10 cellular contexts compared by ENCODE assay signal in genomic region chr19:44746616-44746945, GRCh38. TPM values are rescaled to one million over a fixed set of nuclear protein-coding genes. Genes with fewer than 3 reads are reported as not detected.
A peak's percentile ranks its signal among the peaks of the same experiment; 100 is the strongest.
DNase-seq lines count a peak whose midpoint lies in the region; ATAC-seq, FAIRE-seq and TF ChIP-seq lines count a peak whose summit lies in the region.
"Had no signal": no experiment of that assay in that cellular context is flagged by ENCODE, and none has a peak within 500 bp of the region (broad histone marks: within the 10 kb centered on the region; RNA-seq: fewer than 3 reads in every experiment).

No MANE protein-coding gene starts in this region.

- no peak for TF ChIP-seq CTCF in CD14-positive monocyte (IDR thresholded peaks at IDR 0.05)
- no peak for TF ChIP-seq CTCF in OCI-LY3 (IDR thresholded peaks at IDR 0.05; ENCODE audit: low read depth, low read length)
- TF ChIP-seq CTCF in endodermal cell (conservative IDR thresholded peaks at IDR 0.05): no peak
- TF ChIP-seq CTCF in pancreas (IDR thresholded peaks at IDR 0.05): no peak

- peak overlapping the region; percentile 27 for H3K27ac ChIP-seq in OCI-LY3 (ENCODE audit: low read length)
- no peak overlapping the region for H3K27ac ChIP-seq in endodermal cell (ENCODE audit: low read depth, low read length)
- peak overlapping the region; percentile 25 to 93 (median 81) for H3K27ac ChIP-seq in pancreas

- H3K9ac ChIP-seq in OCI-LY3 (ENCODE audit: low read length) (peak overlapping the region; percentile 75), endodermal cell (ENCODE audit: extremely low read depth, low read length, poor library complexity, severe bottlenecking) (no peak overlapping the region)

- intact Hi-C loops in CD14-positive monocyte (cut with micrococcal nuclease): no loop called here
- intact Hi-C loops in pancreas (cut with DNase I): no loop called here

- H3K4me3 ChIP-seq in OCI-LY3 (ENCODE audit: low read length) (peak overlapping the region; percentile 85), endodermal cell (ENCODE audit: low read length) (no peak overlapping the region), pancreas (peak overlapping the region in 1 of 4 donors; percentile 80)

- H3K4me3 Mint-ChIP-seq in CD14-positive monocyte (peak overlapping the region; percentile 82 to 84), endodermal cell (peak overlapping the region; percentile 59)

- H3K36me3 ChIP-seq in OCI-LY3 (replicated peaks; ENCODE audit: low read depth, low read length) (peaks cover 22% of the 10 kb centered on the region), endodermal cell (ENCODE audit: control insufficient read depth, insufficient read depth, low read length) (no peaks in the 10 kb centered on the region), pancreas (no peaks in the 10 kb centered on the region)

- ATAC-seq in pancreas (no peak), HG03565 (IDR thresholded peaks at IDR 0.05; ENCODE audit: unreplicated experiment) (no peak)

- no peak for FAIRE-seq in pancreas (lab: Jason Lieb, UNC)

- no peaks in the 10 kb centered on the region for H3K9me3 ChIP-seq in OCI-LY3 (ENCODE audit: insufficient read depth, low read length)
- no peaks in the 10 kb centered on the region for H3K9me3 ChIP-seq in endodermal cell (ENCODE audit: control insufficient read depth, low read length)
- H3K9me3 ChIP-seq in pancreas: no peaks in the 10 kb centered on the region

- no peaks in the 10 kb centered on the region for H4K20me1 ChIP-seq in OCI-LY3 (ENCODE audit: insufficient read depth, low read length)

- peaks cover 22 to 25% of the 10 kb centered on the region in 2 donors for H3K36me3 Mint-ChIP-seq in CD14-positive monocyte
- no peaks in the 10 kb centered on the region for H3K36me3 Mint-ChIP-seq in endodermal cell (ENCODE audit: low read depth)

- no peak for DNase-seq in CD14-positive monocyte (ENCODE audit: low spot score)
- no peak for DNase-seq in endodermal cell
- DNase-seq in pancreas: peak in 2 of 6 donors; percentile 25 to 27
- no peak for DNase-seq in kidney tubule cell (ENCODE audit: low spot score)
- DNase-seq in AG08395 (ENCODE audit: low spot score): no peak
- no peak for DNase-seq in activated CD8-positive, alpha-beta memory T cell treated with anti-CD3 and anti-CD28 coated beads, Interleukin-2, amount 50 U/mL, for 48 hours
- DNase-seq: NCI-H446 treated with DMSO at 0.1 percent for 48 hours had no signal

- H3K4me1 ChIP-seq in OCI-LY3 (ENCODE audit: low read length) (peaks cover 36% of the 10 kb centered on the region), endodermal cell (ENCODE audit: control insufficient read depth, insufficient read depth, low read length) (no peaks in the 10 kb centered on the region), pancreas (peaks cover 22 to 45% (median 27%) of the 10 kb centered on the region in 3 donors)

- WGBS in endodermal cell (ENCODE audit: insufficient coverage in 1 of 2, insufficient read length in 1 of 2), 2 experiments: 68% methylated on average over 5 of the region's 5 CpGs; no CpG with 5 or more reads in 1 of the 2 experiments
- WGBS in pancreas, 2 donors: 80 to 81% methylated on average over 5 of the region's 5 CpGs

- peaks cover 0 to 2% (median 0%) of the 10 kb centered on the region in 7 donors for H3K9me3 Mint-ChIP-seq in CD14-positive monocyte
- H3K9me3 Mint-ChIP-seq in endodermal cell: no peaks in the 10 kb centered on the region

- H3K27me3 ChIP-seq in OCI-LY3 (ENCODE audit: low read depth, low read length) (peaks cover 15% of the 10 kb centered on the region), endodermal cell (ENCODE audit: control insufficient read depth, insufficient read depth, low read length, poor library complexity, severe bottlenecking) (peaks cover 41% of the 10 kb centered on the region), pancreas (no peaks in the 10 kb centered on the region)

- peaks cover 36% of the 10 kb centered on the region for H3K79me2 ChIP-seq in OCI-LY3 (ENCODE audit: low read length)

- H3K4me1 Mint-ChIP-seq in CD14-positive monocyte (peaks cover 81% of the 10 kb centered on the region), endodermal cell (peaks cover 6% of the 10 kb centered on the region)

- peaks cover 4 to 9% (median 7%) of the 10 kb centered on the region in 3 donors for H3K27me3 Mint-ChIP-seq in CD14-positive monocyte (ENCODE audit: low read depth in 3 of 3)
- H3K27me3 Mint-ChIP-seq in endodermal cell (ENCODE audit: insufficient read depth): peaks cover 66% of the 10 kb centered on the region

- H3K27ac Mint-ChIP-seq in CD14-positive monocyte: peak overlapping the region; percentile 91 to 100 (median 99)
- H3K27ac Mint-ChIP-seq in endodermal cell: no peak overlapping the region

- no peak overlapping the region for H2AFZ ChIP-seq in OCI-LY3 (ENCODE audit: low read depth, low read length)

- peak overlapping the region; percentile 87 for H3K4me2 ChIP-seq in OCI-LY3 (ENCODE audit: low read length)

RNA-seq across cellular contexts. Expression of gene BCL3, which starts 1.9 kb away (rescaled TPM):
- polyA plus RNA-seq in CD14-positive monocyte: 10 to 100 TPM; 18.7 to 23.1 TPM
- total RNA-seq in endodermal cell: 1 to 10 TPM; 1.8 to 6.2 TPM
- 2.0 TPM for polyA plus RNA-seq in endodermal cell (2013, experiment 1 of 2)
- polyA plus RNA-seq in endodermal cell (2013, experiment 2 of 2): 3.0 TPM
- 10 to 100 TPM; 13.9 to 50.3 (median 30.0) TPM for total RNA-seq in pancreas
- 100 to 1,000 TPM in 1 of 2 donors, 10 to 100 TPM in 1; 79.9 to 113 TPM for polyA plus RNA-seq in pancreas

RNA-seq across cellular contexts. Expression of gene CBLC, which starts 31.1 kb away (rescaled TPM):
- polyA plus RNA-seq in CD14-positive monocyte (not detected), pancreas (10 to 100 TPM; 16.5 to 29.7 TPM)
- total RNA-seq in endodermal cell (10 to 100 TPM in 1 of 2 donors, 1 to 10 TPM in 1; 6.6 to 15.5 TPM), pancreas (10 to 100 TPM; 10.1 to 14.8 (median 12.1) TPM)
- polyA plus RNA-seq in endodermal cell (2013, experiment 1 of 2): 1.9 TPM
- polyA plus RNA-seq in endodermal cell (2013, experiment 2 of 2): 0.83 TPM

RNA-seq across cellular contexts. Expression of gene CEACAM16, which starts 47.6 kb away (rescaled TPM):
- not detected for polyA plus RNA-seq in CD14-positive monocyte
- total RNA-seq in endodermal cell: not detected
- not detected for polyA plus RNA-seq in endodermal cell (2013, experiment 1 of 2)
- polyA plus RNA-seq in endodermal cell (2013, experiment 2 of 2): not detected
- 1 to 10 TPM in 1 of 6 donors, under 1 TPM in 3, not detected in 2; 0.16 to 1.0 (median 0.31) TPM for total RNA-seq in pancreas
- under 1 TPM in 1 of 2 donors, not detected in 1; 0.57 TPM for polyA plus RNA-seq in pancreas
- total RNA-seq: omental fat pad had no signal
